ENCODE assay signal across 8 cellular contexts in the genomic region with DNA sequence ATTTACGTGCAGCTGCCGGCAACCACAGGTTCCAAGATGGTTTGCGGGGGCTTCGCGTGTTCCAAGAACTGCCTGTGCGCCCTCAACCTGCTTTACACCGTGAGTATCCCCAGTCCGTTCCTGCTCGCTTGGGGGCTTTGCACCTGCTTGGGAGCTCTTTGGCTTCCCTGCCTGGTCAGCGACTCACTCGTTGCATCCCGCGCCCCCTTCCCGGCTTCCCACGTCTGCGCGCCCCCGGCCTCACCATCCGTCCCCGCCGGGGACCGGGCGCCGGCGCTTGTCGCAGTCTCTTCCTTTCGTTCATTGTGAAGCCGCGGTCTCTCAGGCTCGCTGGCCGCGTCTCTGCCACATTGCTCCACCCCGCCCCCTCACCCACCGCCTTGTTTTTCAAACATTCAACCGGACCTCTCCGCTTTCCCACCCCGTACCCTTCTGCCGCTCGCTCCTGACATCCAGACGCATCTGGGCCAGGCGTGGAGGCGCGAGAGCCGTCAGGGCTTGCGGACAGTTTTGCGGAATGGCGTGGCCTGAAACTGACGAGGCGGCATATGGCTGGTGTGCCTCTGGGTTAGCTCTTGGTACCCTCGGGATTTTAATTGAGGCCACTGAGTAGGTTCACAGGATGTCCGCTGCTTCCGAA. TPM values are rescaled to one million over a fixed set of nuclear protein-coding genes. Genes with fewer than 3 reads are reported as not detected.
A peak's percentile ranks its signal among the peaks of the same experiment; 100 is the strongest.
DNase-seq lines count a peak whose midpoint lies in the region; ATAC-seq, FAIRE-seq and TF ChIP-seq lines count a peak whose summit lies in the region.

No MANE protein-coding gene starts in this region.

- CTCF ChIA-PET in endothelial cell of umbilical vein (lab: Charles Lee), result interaction anchor here (3.1 kb wide), 1 partner anchor 12 kb away, joined by 8 read pairs; no protein-coding TSS in a partner anchor

- intact Hi-C loops in endothelial cell of umbilical vein (cut with micrococcal nuclease) (loop anchor here (1.0 to 5.0 kb wide), 3 partner anchors 11 to 107 kb away; partner anchors contain the start of genes ANKMY2 and BZW2), uterus (cut with DNase I; ENCODE audit: low total_unique reads) (no loop called here)

- H3K4me1 ChIP-seq in endothelial cell of umbilical vein (ENCODE audit: control insufficient read depth, extremely low read depth, insufficient read depth, low read length) (peaks cover 12% of the 10 kb centered on the region), uterus (no peaks in the 10 kb centered on the region)

- H3K9me1 ChIP-seq in endothelial cell of umbilical vein (replicated peaks; ENCODE audit: control insufficient read depth, extremely low read depth, insufficient read depth, low read length), result peaks cover 2% of the 10 kb centered on the region

- ATAC-seq in GM18867 (IDR thresholded peaks at IDR 0.05; ENCODE audit: unreplicated experiment), result peak; percentile 8

- TF ChIP-seq CTCF in endothelial cell of umbilical vein (IDR thresholded peaks at IDR 0.05; ENCODE audit: extremely low read depth in 1 of 2, insufficient read depth in 1 of 2, low read depth in 1 of 2, low read length in 2 of 2), result no peak
- no peak for TF ChIP-seq CTCF in uterus (IDR thresholded peaks at IDR 0.05)

- H3K9me3 ChIP-seq in endothelial cell of umbilical vein (replicated peaks; ENCODE audit: control insufficient read depth, insufficient read depth, low read length), result no peaks in the 10 kb centered on the region
- no peaks in the 10 kb centered on the region for H3K9me3 ChIP-seq in uterus

- dilution Hi-C loops in endothelial cell of umbilical vein (cut with MboI; ENCODE audit: extremely low pct_ligation_motif_present, low sequenced_read_pairs), result no loop called here

- H3K27me3 ChIP-seq in endothelial cell of umbilical vein (ENCODE audit: control insufficient read depth in 2 of 2, insufficient read depth in 2 of 2, low read length in 2 of 2) (no peaks in the 10 kb centered on the region), uterus (no peaks in the 10 kb centered on the region)

- TF ChIP-seq EP300 in Ishikawa (IDR thresholded peaks at IDR 0.05; ENCODE audit: borderline replicate concordance), result no peak

- TF ChIP-seq POLR2A in endothelial cell of umbilical vein (IDR thresholded peaks at IDR 0.05; ENCODE audit: low read depth, low read length) (no peak), uterus (IDR thresholded peaks at IDR 0.05) (no peak)

- peak overlapping the region; percentile 97 for H3K4me2 ChIP-seq in endothelial cell of umbilical vein (ENCODE audit: insufficient read depth, low read length)

- H3K27ac ChIP-seq in endothelial cell of umbilical vein (ENCODE audit: insufficient read depth, low read depth, low read length) (peak overlapping the region; percentile 9), uterus (peak overlapping the region; percentile 32 to 46)

- H3K9ac ChIP-seq in endothelial cell of umbilical vein (replicated peaks; ENCODE audit: extremely low read depth, insufficient read depth, low read length), result peak overlapping the region; percentile 71

- peak; percentile 68 for FAIRE-seq in endothelial cell of umbilical vein (lab: Jason Lieb, UNC)

- DNase-seq in AG20443 (ENCODE audit: low spot score) (peak; percentile 48), UCSD-AML1 (lab: John Stamatoyannopoulos, UW; ENCODE audit: unreplicated experiment) (peak; percentile 41), endothelial cell of umbilical vein (ENCODE audit: low read depth, low spot score) (peak; percentile 57), mucosa of gallbladder (ENCODE audit: low spot score) (peak; percentile 20), uterus (no peak), SIG-M5 treated with dmso at 0.1 percent for 504 hours (lab: John Stamatoyannopoulos, UW; ENCODE audit: unreplicated experiment) (no peak)

- POLR2A ChIA-PET in endothelial cell of umbilical vein (lab: Charles Lee), result no interaction called here

- no peaks in the 10 kb centered on the region for H4K20me1 ChIP-seq in endothelial cell of umbilical vein (replicated peaks; ENCODE audit: control insufficient read depth, extremely low read depth, insufficient read depth, low read length)

- peak overlapping the region; percentile 64 to 94 (median 81) for H3K4me3 ChIP-seq in endothelial cell of umbilical vein (replicated peaks in 1 of 3; ENCODE audit: insufficient read depth in 1 of 3, low read depth in 1 of 3, low read length in 3 of 3)
- peak overlapping the region; percentile 26 to 43 for H3K4me3 ChIP-seq in uterus

- peak overlapping the region; percentile 96 for H2AFZ ChIP-seq in endothelial cell of umbilical vein (ENCODE audit: low read depth, low read length)

- H3K79me2 ChIP-seq in endothelial cell of umbilical vein (ENCODE audit: control insufficient read depth, insufficient read depth, low read length), result no peaks in the 10 kb centered on the region

- H3K36me3 ChIP-seq in endothelial cell of umbilical vein (ENCODE audit: control insufficient read depth in 2 of 2, extremely low read depth in 1 of 2, insufficient read depth in 2 of 2, low read length in 2 of 2) (no peaks in the 10 kb centered on the region), uterus (no peaks in the 10 kb centered on the region)

- no peak for TF ChIP-seq RAD21 in Ishikawa (IDR thresholded peaks at IDR 0.05; ENCODE audit: low read depth)

- no TSS peak for BruUV-seq in endothelial cell of umbilical vein (replicated peaks; lab: Mats Ljungman, UMichigan)

TF ChIP-seq in Ishikawa, 13 proteins besides CTCF, POLR2A, EP300 and RAD21:
- peak; percentile 66; the same call in 1 of the 2 replicates for TF ChIP-seq ZBTB7A (IDR thresholded peaks at IDR 0.05; ENCODE audit: low read depth)
- TF ChIP-seq NFIC (IDR thresholded peaks at IDR 0.05), result no peak
- TF ChIP-seq TCF12 (IDR thresholded peaks at IDR 0.05; ENCODE audit: low read depth), result no peak
- peak; percentile 63 for TF ChIP-seq MAX (IDR thresholded peaks at IDR 0.05)
- TF ChIP-seq FOXM1 (IDR thresholded peaks at IDR 0.05; ENCODE audit: borderline replicate concordance, low read depth), result no peak

TF ChIP-seq in endothelial cell of umbilical vein, 7 proteins besides CTCF, POLR2A, EP300 and RAD21:
- TF ChIP-seq FOS (IDR thresholded peaks at IDR 0.05; ENCODE audit: borderline replicate concordance, insufficient read depth, low read length) (no peak), GATA2 (IDR thresholded peaks at IDR 0.05; ENCODE audit: insufficient read depth, insufficient read length, low read depth, low read length) (no peak), POLR2AphosphoS5 (IDR thresholded peaks at IDR 0.05; ENCODE audit: insufficient read depth, low read depth, low read length) (no peak), JUN (IDR thresholded peaks at IDR 0.05; ENCODE audit: borderline replicate concordance, insufficient read depth, insufficient read length, low read depth) (no peak), MAX (IDR thresholded peaks at IDR 0.05; ENCODE audit: insufficient read depth, insufficient read length) (no peak), EZH2 (IDR thresholded peaks at IDR 0.05; ENCODE audit: borderline replicate concordance, low read depth, low read length, severe bottlenecking) (no peak), MYC (IDR thresholded peaks at IDR 0.05; ENCODE audit: low read depth, low read length) (no peak)

RNA-seq across cellular contexts. Expression of gene TSPAN13, which starts 0.5 kb away (rescaled TPM):
- total RNA-seq in endothelial cell of umbilical vein, result 33.0 and 42.2 TPM in 2 replicates
- 8.3 and 13.3 TPM in 2 replicates for polyA plus RNA-seq in endothelial cell of umbilical vein
- 10.7 and 12.2 TPM in 2 replicates for polyA plus RNA-seq in endothelial cell of umbilical vein (2011; cell fraction: cytosol; rRNA removed)
- polyA plus RNA-seq in endothelial cell of umbilical vein (2011; cell fraction: nucleus; rRNA removed), result 4.8 and 9.6 TPM in 2 replicates
- 12.8 and 17.6 TPM in 2 replicates for polyA plus RNA-seq in endothelial cell of umbilical vein (2012)
- 11.2 and 12.1 TPM in 2 replicates for polyA minus RNA-seq in endothelial cell of umbilical vein
- polyA minus RNA-seq in endothelial cell of umbilical vein (2011; cell fraction: cytosol; rRNA and poly(A)+ RNA removed), result 3.6 TPM
- 2.6 and 3.0 TPM in 2 replicates for polyA minus RNA-seq in endothelial cell of umbilical vein (2011; cell fraction: nucleus; rRNA and poly(A)+ RNA removed)
- 118 TPM for total RNA-seq in mucosa of gallbladder
- total RNA-seq in uterus, result 10 to 100 TPM in 3 of 4 donors, 1 to 10 TPM in 1; 4.9 to 19.1 (median 13.2) TPM

RNA-seq across cellular contexts. Expression of gene AGR2, which starts 50.7 kb away (rescaled TPM):
- total RNA-seq in endothelial cell of umbilical vein (not detected in 2 replicates), mucosa of gallbladder (979 TPM), uterus (10 to 100 TPM in 1 of 4 donors, not detected in 3; 16.7 TPM)
- not detected in 2 replicates for polyA plus RNA-seq in endothelial cell of umbilical vein
- not detected in 2 replicates for polyA plus RNA-seq in endothelial cell of umbilical vein (2011; cell fraction: cytosol; rRNA removed)
- not detected in 2 replicates for polyA plus RNA-seq in endothelial cell of umbilical vein (2011; cell fraction: nucleus; rRNA removed)
- polyA plus RNA-seq in endothelial cell of umbilical vein (2012), result not detected in 2 replicates
- polyA minus RNA-seq in endothelial cell of umbilical vein, result not detected in 2 replicates
- 2.8 TPM for polyA minus RNA-seq in endothelial cell of umbilical vein (2011; cell fraction: cytosol; rRNA and poly(A)+ RNA removed)
- polyA minus RNA-seq in endothelial cell of umbilical vein (2011; cell fraction: nucleus; rRNA and poly(A)+ RNA removed), result not detected in 2 replicates

Comparison
In these comparisons a context has a peak if more than half of its experiments do, and no peak if none do; other contexts are left out.
1. DNase-seq: peak in AG20443 (single experiment), UCSD-AML1 (single experiment), endothelial cell of umbilical vein (single experiment) and mucosa of gallbladder (single experiment); none in uterus (0 of 2) and SIG-M5 treated with dmso at 0.1 percent for 504 hours (single experiment).
2. RNA of gene AGR2, which starts 50.7 kb away (total RNA-seq): 979 TPM in mucosa of gallbladder (single experiment); 16.7 TPM in uterus and not detected in endothelial cell of umbilical vein; every median in the first group is over 10 times any median in the second.